Comparison of ENCODE assay signal across 1 cellular context in genomic region chr15:90291679-90292356, GRCh38.
A peak's percentile ranks its signal among the peaks of the same experiment; 100 is the strongest.
TF ChIP-seq lines count a peak whose summit lies in the region.

No MANE protein-coding gene starts in this region.

TF ChIP-seq in HepG2, 621 proteins besides CTCF, POLR2A, EP300 and RAD21:
- TF ChIP-seq NFYC (CRISPR knock-in tag; IDR thresholded peaks at IDR 0.05), result peak; percentile 34; the same call in 1 of the 2 replicates
- TF ChIP-seq ZMYM3 (CRISPR knock-in tag; IDR thresholded peaks at IDR 0.05), result 0 out of 2 replicates have a peak, but pooled peaks have one; percentile 17
- TF ChIP-seq ZNF629 (CRISPR knock-in tag; conservative IDR thresholded peaks at IDR 0.05), result peak; percentile 67
- 0 out of 2 replicates have a peak, but pooled peaks have one; percentile 27 for TF ChIP-seq NFYB (CRISPR knock-in tag; IDR thresholded peaks at IDR 0.05)
- no peak for TF ChIP-seq GATAD1 (CRISPR knock-in tag; IDR thresholded peaks at IDR 0.05)
- no peak for TF ChIP-seq FUBP1 (CRISPR knock-in tag; IDR thresholded peaks at IDR 0.05; ENCODE audit: borderline replicate concordance)
TF ChIP-seq in HepG2: peak in this region for 4.
